Comparison of ENCODE assay signal across 1 cellular context in genomic region chr3:152331018-152331541, GRCh38.
TF ChIP-seq lines count a peak whose summit lies in the region.

No MANE protein-coding gene starts in this region.

TF ChIP-seq in K562, 482 proteins besides CTCF, POLR2A, EP300 and RAD21 (continued from another document):
- TF ChIP-seq ZBTB26 (CRISPR knock-in tag; IDR thresholded peaks at IDR 0.05) (peak; percentile 78; the same call in 1 of the 2 replicates), MEF2D (tag; conservative IDR thresholded peaks at IDR 0.05; ENCODE audit: low read depth) (peak; percentile 38; the same call in 1 of the 2 replicates), ZNF507 (tag; conservative IDR thresholded peaks at IDR 0.05) (no peak), MAFK (IDR thresholded peaks at IDR 0.05; ENCODE audit: low read length) (peak; percentile 42; the same call in 1 of the 2 replicates), JUN (IDR thresholded peaks at IDR 0.05; ENCODE audit: borderline replicate concordance, low read depth, low read length) (0 out of 2 replicates have a peak, but pooled peaks have one; percentile 43), JUN (CRISPR knock-in tag; IDR thresholded peaks at IDR 0.05; ENCODE audit: borderline replicate concordance) (no peak), SMARCA4 (IDR thresholded peaks at IDR 0.05) (peak; percentile 83), TCF3 (CRISPR knock-in tag; IDR thresholded peaks at IDR 0.05) (peak; percentile 49), FOXK2 (conservative IDR thresholded peaks at IDR 0.05 in 1 of 2, IDR thresholded peaks at IDR 0.05 in 1 of 2; ENCODE audit: low read depth in 2 of 2) (peak; percentile 45 to 55; a peak in 1 of 4 replicates), PATZ1 (CRISPR knock-in tag; IDR thresholded peaks at IDR 0.05; ENCODE audit: borderline replicate concordance) (no peak), FOXM1 (IDR thresholded peaks at IDR 0.05; ENCODE audit: low read depth) (peak; percentile 49; the same call in 1 of the 2 replicates), FOXM1 (CRISPR knock-in tag; IDR thresholded peaks at IDR 0.05; ENCODE audit: low read depth) (no peak), NBN (IDR thresholded peaks at IDR 0.05; ENCODE audit: low read depth) (peak; percentile 67), ZBTB7A (IDR thresholded peaks at IDR 0.05; ENCODE audit: borderline replicate concordance, control insufficient read depth, low read depth, low read length) (no peak)
